10 cellular contexts compared by ENCODE assay signal in genomic region chr18:23981369-23981768, GRCh38. TPM values are rescaled to one million over a fixed set of nuclear protein-coding genes. Genes with fewer than 3 reads are reported as not detected.
DNase-seq lines count a peak whose midpoint lies in the region; ATAC-seq and TF ChIP-seq lines count a peak whose summit lies in the region.
"Had no signal": no experiment of that assay in that cellular context is flagged by ENCODE, and none has a peak within 500 bp of the region (broad histone marks: within the 10 kb centered on the region; RNA-seq: fewer than 3 reads in every experiment).

No MANE protein-coding gene starts in this region.

- no peak for TF ChIP-seq CTCF in CD4-positive, alpha-beta T cell (IDR thresholded peaks at IDR 0.05)

- no peak overlapping the region for H3K4me3 ChIP-seq in muscle layer of duodenum (ENCODE audit: low read depth in 1 of 2, low read length in 2 of 2)
- H3K4me3 ChIP-seq: lung had no signal

- no peak overlapping the region for H3K27ac Mint-ChIP-seq in activated naive CD8-positive, alpha-beta T cell treated with anti-CD3 and anti-CD28 coated beads, Interleukin-2, amount 50 U/mL, for 24 hours
- no peak overlapping the region for H3K27ac Mint-ChIP-seq in CD4-positive, alpha-beta T cell

- intact Hi-C loops in CD4-positive, alpha-beta T cell (cut with DNase I, micrococcal nuclease) = no loop called here

- CTCF ChIA-PET in CD4-positive, alpha-beta T cell (lab: Charles Lee) = interaction anchor here (1.9 kb wide), 1 partner anchor 63 kb away, joined by 5 read pairs; no protein-coding TSS in a partner anchor

- H3K36me3 Mint-ChIP-seq in activated naive CD8-positive, alpha-beta T cell treated with anti-CD3 and anti-CD28 coated beads, Interleukin-2, amount 50 U/mL, for 24 hours (ENCODE audit: low read depth) = no peaks in the 10 kb centered on the region
- H3K36me3 Mint-ChIP-seq in CD4-positive, alpha-beta T cell (ENCODE audit: low read depth) = no peaks in the 10 kb centered on the region

- H3K9me3 Mint-ChIP-seq in activated naive CD8-positive, alpha-beta T cell treated with anti-CD3 and anti-CD28 coated beads, Interleukin-2, amount 50 U/mL, for 24 hours = peaks cover 18% of the 10 kb centered on the region
- H3K9me3 Mint-ChIP-seq in CD4-positive, alpha-beta T cell = peaks cover 5% of the 10 kb centered on the region

- POLR2A ChIA-PET in CD4-positive, alpha-beta T cell (lab: Charles Lee) = interaction anchor here (1.0 kb wide), 1 partner anchor 42 kb away, joined by 3 read pairs; no protein-coding TSS in a partner anchor

- ATAC-seq in GM18519 (IDR thresholded peaks at IDR 0.05; ENCODE audit: low FRiP score, unreplicated experiment) = peak; percentile 80
- ATAC-seq in GM21619 (IDR thresholded peaks at IDR 0.05; ENCODE audit: unreplicated experiment) = peak; percentile 88
- peak; percentile 57 for ATAC-seq in HG03575 (IDR thresholded peaks at IDR 0.05; ENCODE audit: extremely low read depth, insufficient number of reproducible peaks, low FRiP score, unreplicated experiment)
- ATAC-seq in activated naive CD8-positive, alpha-beta T cell treated with anti-CD3 and anti-CD28 coated beads, Interleukin-2, amount 50 U/mL, for 24 hours = no peak
- ATAC-seq in CD4-positive, alpha-beta T cell (ENCODE audit: poor library complexity) = no peak

- H3K27me3 ChIP-seq in muscle layer of duodenum (ENCODE audit: low read depth, low read length) = no peaks in the 10 kb centered on the region
- H3K27me3 ChIP-seq in CD4-positive, alpha-beta T cell (ENCODE audit: control insufficient read depth, insufficient read depth, low read length) = no peaks in the 10 kb centered on the region

- H3K27me3 Mint-ChIP-seq in activated naive CD8-positive, alpha-beta T cell treated with anti-CD3 and anti-CD28 coated beads, Interleukin-2, amount 50 U/mL, for 24 hours = no peaks in the 10 kb centered on the region
- H3K27me3 Mint-ChIP-seq in CD4-positive, alpha-beta T cell = no peaks in the 10 kb centered on the region

- peak overlapping the region; percentile 88 for H3K27ac ChIP-seq in muscle layer of duodenum (ENCODE audit: low read length)
- H3K27ac ChIP-seq in CD4-positive, alpha-beta T cell (ENCODE audit: low read depth, low read length) = no peak overlapping the region

- H3K9me3 ChIP-seq in muscle layer of duodenum (ENCODE audit: control insufficient read depth in 1 of 2, low read length in 2 of 2) = no peaks in the 10 kb centered on the region
- no peaks in the 10 kb centered on the region for H3K9me3 ChIP-seq in CD4-positive, alpha-beta T cell (ENCODE audit: control insufficient read depth, low read length)

- no peak overlapping the region for H3K4me3 Mint-ChIP-seq in activated naive CD8-positive, alpha-beta T cell treated with anti-CD3 and anti-CD28 coated beads, Interleukin-2, amount 50 U/mL, for 24 hours
- H3K4me3 Mint-ChIP-seq in CD4-positive, alpha-beta T cell = no peak overlapping the region
- H3K4me3 Mint-ChIP-seq: activated naive CD4-positive, alpha-beta T cell treated with anti-CD3 and anti-CD28 coated beads, Interleukin-2, amount 10 ng/mL, durations not matched to agents 7 days and 5 days had no signal

- peaks cover 49% of the 10 kb centered on the region for H3K4me1 Mint-ChIP-seq in activated naive CD8-positive, alpha-beta T cell treated with anti-CD3 and anti-CD28 coated beads, Interleukin-2, amount 50 U/mL, for 24 hours
- peaks cover 42% of the 10 kb centered on the region for H3K4me1 Mint-ChIP-seq in CD4-positive, alpha-beta T cell (ENCODE audit: low read depth)

- DNase-seq in DMS79 treated with DMSO at 0.1 percent for 48 hours (lab: John Stamatoyannopoulos, UW) (no peak), NCI-H1092 (lab: John Stamatoyannopoulos, UW) (no peak)
- no peak for DNase-seq in activated naive CD8-positive, alpha-beta T cell treated with anti-CD3 and anti-CD28 coated beads, Interleukin-2, amount 50 U/mL, for 24 hours
- no peak for DNase-seq in CD4-positive, alpha-beta T cell
- DNase-seq: activated naive CD4-positive, alpha-beta T cell treated with anti-CD3 and anti-CD28 coated beads, Interleukin-2, amount 10 ng/mL, durations not matched to agents 7 days and 5 days had no signal

- peaks cover 10 to 14% of the 10 kb centered on the region in 2 donors for H3K4me1 ChIP-seq in muscle layer of duodenum (ENCODE audit: control insufficient read depth in 1 of 2, insufficient read depth in 2 of 2, low read length in 2 of 2)

- H3K36me3 ChIP-seq in muscle layer of duodenum (ENCODE audit: control insufficient read depth in 1 of 2, insufficient read depth in 2 of 2, low read length in 2 of 2) = no peaks in the 10 kb centered on the region

RNA-seq across cellular contexts. Expression of gene TTC39C, which starts 33.2 kb away (rescaled TPM):
- total RNA-seq in CD4-positive, alpha-beta T cell = 10 to 100 TPM; 82.6 to 91.8 TPM

Comparison
In these comparisons a context has a peak if more than half of its experiments do, and no peak if none do; other contexts are left out.
1. ATAC-seq: peak in GM18519 (single experiment), GM21619 (single experiment) and HG03575 (single experiment); none in activated naive CD8-positive, alpha-beta T cell treated with anti-CD3 and anti-CD28 coated beads, Interleukin-2, amount 50 U/mL, for 24 hours (single experiment) and CD4-positive, alpha-beta T cell (single experiment).